ENCODE assay signal across 8 cellular contexts in the genomic region with DNA sequence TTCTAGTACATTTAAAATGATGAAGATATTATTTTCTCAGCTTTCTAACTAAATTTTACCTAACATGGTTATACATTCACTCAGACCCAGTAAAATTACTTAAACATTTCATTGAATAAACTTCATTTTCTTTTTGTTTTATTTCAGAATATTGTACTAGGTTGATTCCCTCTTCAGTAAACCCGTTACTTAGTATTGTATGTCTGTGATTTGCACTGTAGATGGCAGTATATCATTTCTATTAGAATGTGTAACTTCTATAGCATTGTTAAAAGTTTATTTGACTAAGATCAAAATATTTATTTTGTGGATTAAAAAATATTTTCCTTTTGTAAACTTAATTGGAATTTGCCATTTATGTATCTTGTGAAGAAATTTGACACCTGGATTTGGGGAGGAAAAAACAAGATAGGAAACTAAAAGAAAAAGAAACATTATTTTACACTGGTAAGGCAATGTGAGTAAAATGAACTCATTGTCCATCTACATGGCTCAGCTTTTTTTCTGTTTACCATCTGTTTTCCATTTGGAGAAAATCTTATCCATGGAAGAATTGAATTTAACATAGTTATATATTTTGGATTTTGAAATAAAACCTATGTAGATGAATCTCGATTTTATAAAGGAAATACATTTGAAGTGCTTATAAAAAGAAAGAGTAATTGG.
DNase-seq lines count a peak whose midpoint lies in the region; ATAC-seq and TF ChIP-seq lines count a peak whose summit lies in the region.
"Not testable (repeated sequence)": the region's sequence is repeated elsewhere in the genome, so short reads cannot be mapped to it uniquely, and the experiment has no call there.

No MANE protein-coding gene starts in this region.

- TF ChIP-seq CTCF in endothelial cell (IDR thresholded peaks at IDR 0.05; ENCODE audit: unreplicated experiment) = peak; percentile 20

- not testable (repeated sequence) for H3K4me3 Mint-ChIP-seq in endothelial cell (ENCODE audit: unreplicated experiment); stimulated activated naive CD8-positive, alpha-beta T cell treated with anti-CD3 and anti-CD28 coated beads, Interleukin-15, amount 100 ng/mL, for 72 hours

- not testable (repeated sequence) for H3K27me3 Mint-ChIP-seq in endothelial cell (ENCODE audit: unreplicated experiment); stimulated activated naive CD8-positive, alpha-beta T cell treated with anti-CD3 and anti-CD28 coated beads, Interleukin-15, amount 100 ng/mL, for 72 hours

- H3K36me3 Mint-ChIP-seq in endothelial cell (ENCODE audit: low read depth, unreplicated experiment) = not testable (repeated sequence)

- H3K9me3 Mint-ChIP-seq in endothelial cell (ENCODE audit: unreplicated experiment); stimulated activated naive CD8-positive, alpha-beta T cell treated with anti-CD3 and anti-CD28 coated beads, Interleukin-15, amount 100 ng/mL, for 72 hours: not testable (repeated sequence)

- not testable (repeated sequence) for H3K4me1 Mint-ChIP-seq in endothelial cell (ENCODE audit: unreplicated experiment); stimulated activated naive CD8-positive, alpha-beta T cell treated with anti-CD3 and anti-CD28 coated beads, Interleukin-15, amount 100 ng/mL, for 72 hours

- not testable (repeated sequence) for H3K27ac Mint-ChIP-seq in endothelial cell (ENCODE audit: unreplicated experiment); stimulated activated naive CD8-positive, alpha-beta T cell treated with anti-CD3 and anti-CD28 coated beads, Interleukin-15, amount 100 ng/mL, for 72 hours

- ATAC-seq in GM19351 (IDR thresholded peaks at IDR 0.05; ENCODE audit: unreplicated experiment) (peak; percentile 87), HG03442 (IDR thresholded peaks at IDR 0.05; ENCODE audit: unreplicated experiment) (peak; percentile 83)
- ATAC-seq in stimulated activated naive CD8-positive, alpha-beta T cell treated with anti-CD3 and anti-CD28 coated beads, Interleukin-15, amount 100 ng/mL, for 72 hours = peak; percentile 52

- DNase-seq in DMS114 treated with DMSO at 0.1 percent for 48 hours (lab: John Stamatoyannopoulos, UW; ENCODE audit: unreplicated experiment) = peak; percentile 29
- DNase-seq in NCI-H2107 treated with DMSO at 0.1 percent for 48 hours (lab: John Stamatoyannopoulos, UW; ENCODE audit: unreplicated experiment) = peak; percentile 15
- DNase-seq in SW480 (ENCODE audit: low spot score) = peak; percentile 11
- not testable (repeated sequence) for DNase-seq in endothelial cell (ENCODE audit: low spot score); stimulated activated naive CD8-positive, alpha-beta T cell treated with anti-CD3 and anti-CD28 coated beads, Interleukin-15, amount 100 ng/mL, for 72 hours
- DNase-seq in kidney tubule cell (ENCODE audit: low spot score) = peak; percentile 22
